10 cellular contexts compared by ENCODE assay signal in the genomic region with DNA sequence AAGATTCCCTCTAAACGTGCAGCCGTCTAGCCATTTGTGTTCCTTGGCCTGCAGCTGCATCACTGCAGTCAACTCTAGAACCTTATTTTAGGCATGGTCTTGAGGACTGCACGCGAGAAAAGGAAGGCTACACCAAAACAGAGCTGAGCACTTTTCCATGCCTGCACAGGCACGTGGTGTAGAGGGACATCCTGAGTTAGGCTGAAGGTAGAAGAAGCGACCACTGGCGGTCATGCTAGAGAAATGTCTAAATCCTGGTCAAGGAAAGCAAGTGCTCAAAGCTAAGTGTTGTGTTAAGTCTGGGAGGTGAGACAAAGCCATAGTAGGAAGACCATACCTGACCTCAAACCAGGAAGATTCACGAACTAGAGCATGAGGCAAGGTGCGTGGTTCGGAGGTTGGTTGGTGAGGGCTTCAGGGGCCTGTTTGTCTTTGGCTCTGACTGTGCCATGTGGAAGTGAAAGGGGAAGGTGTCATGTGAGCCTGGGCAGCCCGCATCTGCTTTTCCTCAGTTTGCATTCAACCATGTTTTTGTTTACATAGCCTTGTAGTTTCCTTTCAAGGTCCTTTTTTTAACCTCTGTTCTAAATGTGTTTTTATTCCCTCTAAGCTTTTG.
DNase-seq lines count a peak whose midpoint lies in the region; ATAC-seq and TF ChIP-seq lines count a peak whose summit lies in the region.
"Had no signal": no experiment of that assay in that cellular context is flagged by ENCODE, and none has a peak within 500 bp of the region (broad histone marks: within the 10 kb centered on the region; RNA-seq: fewer than 3 reads in every experiment).

No MANE protein-coding gene starts in this region.

- H3K79me2 ChIP-seq in OCI-LY1 (ENCODE audit: insufficient read depth, low read length): no peaks in the 10 kb centered on the region

- no peaks in the 10 kb centered on the region for H3K27me3 ChIP-seq in OCI-LY1 (ENCODE audit: insufficient read depth, low read length)
- H3K27me3 ChIP-seq: right atrium auricular region had no signal

- H3K9me2 ChIP-seq in OCI-LY1 (ENCODE audit: low read depth, low read length): no peaks in the 10 kb centered on the region

- H2AFZ ChIP-seq in OCI-LY1 (ENCODE audit: low read length): no peak overlapping the region

- in situ Hi-C loops in G401 (cut with HindIII; ENCODE audit: low sequenced_read_pairs): no loop called here

- H3K27me3 Mint-ChIP-seq in progenitor cell of endocrine pancreas: no peaks in the 10 kb centered on the region

- peaks cover 10% of the 10 kb centered on the region for H3K4me1 ChIP-seq in OCI-LY1 (ENCODE audit: insufficient read depth, low read length, severe bottlenecking)
- H3K4me1 ChIP-seq: right atrium auricular region had no signal

- no peak for DNase-seq in progenitor cell of endocrine pancreas (ENCODE audit: low spot score, unreplicated experiment)
- no peak for DNase-seq in SKM-1 treated with dmso at 0.1 percent for 144 hours (lab: John Stamatoyannopoulos, UW; ENCODE audit: unreplicated experiment)
- no peak for DNase-seq in G401 (ENCODE audit: low spot score)
- DNase-seq: SHP77 had no signal

- peak overlapping the region; percentile 20; the same call in 1 of the 2 replicates for H3K4me2 ChIP-seq in OCI-LY1 (ENCODE audit: low read length)
- H3K4me2 ChIP-seq: KMS-11 had no signal

- peak overlapping the region; percentile 5 for H3K27ac Mint-ChIP-seq in progenitor cell of endocrine pancreas

- H3K4me1 Mint-ChIP-seq in progenitor cell of endocrine pancreas (ENCODE audit: low read depth): peaks cover 13% of the 10 kb centered on the region

- no peaks in the 10 kb centered on the region for H3F3A ChIP-seq in OCI-LY1 (ENCODE audit: insufficient read depth, low read length)

- TF ChIP-seq CTCF in OCI-LY1 (IDR thresholded peaks at IDR 0.05; ENCODE audit: low read length) (peak; percentile 47; the same call in 1 of the 2 replicates), progenitor cell of endocrine pancreas (IDR thresholded peaks at IDR 0.05; ENCODE audit: unreplicated experiment) (no peak)

- H3K36me3 ChIP-seq in OCI-LY1 (ENCODE audit: insufficient read depth, low read length): no peaks in the 10 kb centered on the region
- H3K36me3 ChIP-seq: right atrium auricular region had no signal

- peaks cover 36% of the 10 kb centered on the region for H3K36me3 Mint-ChIP-seq in progenitor cell of endocrine pancreas (ENCODE audit: insufficient read depth)

- no peaks in the 10 kb centered on the region for H4K20me1 ChIP-seq in OCI-LY1 (ENCODE audit: insufficient read depth, low read length)

- no peaks in the 10 kb centered on the region for H3K9me3 Mint-ChIP-seq in progenitor cell of endocrine pancreas (ENCODE audit: low read depth)

- H3K27ac ChIP-seq in OCI-LY1 (ENCODE audit: low read depth, low read length, poor library complexity, severe bottlenecking): no peak overlapping the region
- H3K27ac ChIP-seq: KMS-11, right atrium auricular region had no signal

- H3K4me3 ChIP-seq in OCI-LY1 (ENCODE audit: low read depth, low read length, poor library complexity, severe bottlenecking): no peak overlapping the region
- H3K4me3 ChIP-seq: right atrium auricular region had no signal

- H3K9me3 ChIP-seq in OCI-LY1 (ENCODE audit: low read length): no peaks in the 10 kb centered on the region
- H3K9me3 ChIP-seq: right atrium auricular region had no signal

- ATAC-seq in GM19035 (IDR thresholded peaks at IDR 0.05; ENCODE audit: unreplicated experiment) (peak; percentile 77), HG02798 (IDR thresholded peaks at IDR 0.05; ENCODE audit: poor library complexity, unreplicated experiment) (peak; percentile 83), HG03139 (IDR thresholded peaks at IDR 0.05; ENCODE audit: unreplicated experiment) (no peak)

- no peak overlapping the region for H3K9ac ChIP-seq in OCI-LY1 (ENCODE audit: low read length)
- H3K9ac ChIP-seq: KMS-11 had no signal

- no peak overlapping the region for H3K4me3 Mint-ChIP-seq in progenitor cell of endocrine pancreas (ENCODE audit: low read depth)
